ENCODE assay signal across 15 cellular contexts in the genomic region with DNA sequence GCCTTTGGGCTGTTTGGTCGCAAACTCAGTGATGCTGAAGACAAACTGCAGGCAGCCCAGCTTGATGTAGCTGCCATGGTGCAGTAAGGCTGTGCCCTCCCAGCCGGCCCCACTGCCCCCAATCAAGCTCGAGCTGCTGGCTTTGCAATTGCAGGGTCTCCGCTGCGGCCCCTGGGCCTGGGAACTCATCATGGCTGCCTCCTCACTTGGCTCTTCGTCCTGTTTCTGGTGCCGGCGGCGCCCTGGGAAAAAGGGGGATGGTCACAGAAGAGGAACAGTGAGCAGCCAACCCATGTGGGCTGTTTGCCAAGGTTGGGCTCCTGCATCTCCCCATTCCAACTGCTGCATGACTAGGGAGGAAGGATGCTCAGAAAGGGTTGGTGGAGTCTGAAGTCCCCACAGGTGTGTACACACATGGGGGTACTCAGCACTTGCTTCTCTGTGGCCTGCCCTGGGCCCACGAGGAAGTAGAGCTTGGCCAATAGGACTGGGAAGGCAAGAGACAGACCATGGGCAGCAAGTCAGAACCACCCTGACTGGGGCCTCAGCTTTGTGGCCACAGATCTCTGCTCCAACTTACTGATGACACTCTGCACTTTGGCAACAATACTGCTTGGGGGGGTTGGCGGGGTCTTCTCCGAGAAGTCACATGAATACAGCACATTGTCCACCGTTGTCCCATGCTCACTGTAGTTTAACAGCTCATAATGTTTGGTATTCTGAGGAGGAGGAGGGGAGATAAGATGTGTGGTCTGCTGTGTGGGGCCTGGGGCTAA. TPM values are rescaled to one million over a fixed set of nuclear protein-coding genes. Genes with fewer than 3 reads are reported as not detected.
A peak's percentile ranks its signal among the peaks of the same experiment; 100 is the strongest.
DNase-seq lines count a peak whose midpoint lies in the region; ATAC-seq lines count a peak whose summit lies in the region.
"Had no signal": no experiment of that assay in that cellular context is flagged by ENCODE, and none has a peak within 500 bp of the region (broad histone marks: within the 10 kb centered on the region; RNA-seq: fewer than 3 reads in every experiment).

No MANE protein-coding gene starts in this region.

- peak overlapping the region in 1 of 7 donors; percentile 48 for H3K4me3 Mint-ChIP-seq in CD8-positive, alpha-beta memory T cell
- no peak overlapping the region for H3K4me3 Mint-ChIP-seq in activated T-cell treated with anti-CD3 and anti-CD28 coated beads, Interleukin-2, amount 50 U/mL, for 72 hours

- ATAC-seq in sciatic nerve (no peak), HG03439 (IDR thresholded peaks at IDR 0.05; ENCODE audit: unreplicated experiment) (no peak)
- ATAC-seq in activated T-cell treated with anti-CD3 and anti-CD28 coated beads, Interleukin-2, amount 50 U/mL, for 72 hours (replicated peaks in 1 of 2) = no peak

- H3K36me3 ChIP-seq in CD8-positive, alpha-beta memory T cell (ENCODE audit: insufficient read depth, low read length) = peaks cover 44% of the 10 kb centered on the region

- H3K36me3 Mint-ChIP-seq in CD8-positive, alpha-beta memory T cell = peaks cover 0 to 71% (median 10%) of the 10 kb centered on the region in 3 donors
- H3K36me3 Mint-ChIP-seq in activated T-cell treated with anti-CD3 and anti-CD28 coated beads, Interleukin-2, amount 50 U/mL, for 72 hours (ENCODE audit: insufficient read depth in 2 of 2) = peaks cover 8 to 14% of the 10 kb centered on the region in 2 donors

- no peak overlapping the region for H3K4me3 ChIP-seq in CD8-positive, alpha-beta memory T cell (ENCODE audit: low read length)
- H3K4me3 ChIP-seq: skin epidermis, suprapubic skin had no signal

- peaks cover 14 to 20% (median 19%) of the 10 kb centered on the region in 3 donors for H3K4me1 Mint-ChIP-seq in CD8-positive, alpha-beta memory T cell
- peaks cover 34% of the 10 kb centered on the region for H3K4me1 Mint-ChIP-seq in activated T-cell treated with anti-CD3 and anti-CD28 coated beads, Interleukin-2, amount 50 U/mL, for 72 hours (ENCODE audit: low read depth)

- intact Hi-C loops in sciatic nerve (cut with DNase I) = loop anchor here (5.0 kb wide), 1 partner anchor 144 kb away; no protein-coding TSS in a partner anchor

- CTCF ChIA-PET in CD8-positive, alpha-beta memory T cell (lab: Charles Lee) = interaction anchor here (0.6 to 2.4 kb wide), 4 partner anchors 8 to 180 kb away, joined by 3 to 9 read pairs (median 4); partner anchors contain the start of genes FLOT2, PHF12 and TLCD1

- POLR2A ChIA-PET in CD8-positive, alpha-beta memory T cell (lab: Charles Lee) = interaction anchor here (0.5 kb wide), 1 partner anchor 53 kb away, joined by 8 read pairs; no protein-coding TSS in a partner anchor

- H3K9me3 ChIP-seq in CD8-positive, alpha-beta memory T cell (ENCODE audit: low read length) = no peaks in the 10 kb centered on the region
- H3K9me3 ChIP-seq: suprapubic skin had no signal

- H3K27me3 ChIP-seq in CD8-positive, alpha-beta memory T cell (ENCODE audit: insufficient read depth, low read length, poor library complexity, severe bottlenecking) = no peaks in the 10 kb centered on the region
- H3K27me3 ChIP-seq: suprapubic skin had no signal

- in situ Hi-C loops in ACHN (cut with HindIII; ENCODE audit: low pct_ligation_motif_present, low pct_unique_long_range_greater_than_20kb, low sequenced_read_pairs) = no loop called here

- peaks cover 14% of the 10 kb centered on the region for H3K4me1 ChIP-seq in CD8-positive, alpha-beta memory T cell (ENCODE audit: insufficient read depth, low read length)

- H3K9me3 Mint-ChIP-seq in CD8-positive, alpha-beta memory T cell = no peaks in the 10 kb centered on the region
- H3K9me3 Mint-ChIP-seq in activated T-cell treated with anti-CD3 and anti-CD28 coated beads, Interleukin-2, amount 50 U/mL, for 72 hours = no peaks in the 10 kb centered on the region

- DNase-seq in CD8-positive, alpha-beta memory T cell = no peak
- DNase-seq in sciatic nerve (ENCODE audit: low spot score) (peak; percentile 60), ACHN (no peak)
- DNase-seq in activated T-cell treated with anti-CD3 and anti-CD28 coated beads, Interleukin-2, amount 50 U/mL, for 72 hours = no peak
- DNase-seq: activated effector memory CD4-positive, alpha-beta T cell treated with anti-CD3 and anti-CD28 coated beads, Interleukin-2, amount 50 U/mL, for 16 hours; DMS53; IMR-90; NCI-H1048; NCI-H345; SIG-M5; T1000 had no signal

- H3K27ac ChIP-seq in CD8-positive, alpha-beta memory T cell (ENCODE audit: low read depth, low read length) = no peak overlapping the region
- H3K27ac ChIP-seq in cingulate gyrus (ENCODE audit: low read depth, low read length) = peak overlapping the region; percentile 69
- H3K27ac ChIP-seq: suprapubic skin had no signal

- peak overlapping the region in 5 of 8 donors; percentile 50 to 90 (median 64) for H3K27ac Mint-ChIP-seq in CD8-positive, alpha-beta memory T cell
- H3K27ac Mint-ChIP-seq in activated T-cell treated with anti-CD3 and anti-CD28 coated beads, Interleukin-2, amount 50 U/mL, for 72 hours = no peak overlapping the region

- H3K27me3 Mint-ChIP-seq in CD8-positive, alpha-beta memory T cell = no peaks in the 10 kb centered on the region
- H3K27me3 Mint-ChIP-seq in activated T-cell treated with anti-CD3 and anti-CD28 coated beads, Interleukin-2, amount 50 U/mL, for 72 hours (ENCODE audit: low read depth) = no peaks in the 10 kb centered on the region

RNA-seq across cellular contexts. Expression of gene DHRS13, which starts 3.6 kb away (rescaled TPM):
- total RNA-seq in CD8-positive, alpha-beta memory T cell = 10 to 100 TPM; 32.6 to 34.7 TPM
- polyA plus RNA-seq in CD8-positive, alpha-beta memory T cell = 26.5 TPM
- 9.6 TPM for total RNA-seq in sciatic nerve
- total RNA-seq in activated T-cell treated with anti-CD3 and anti-CD28 coated beads, Interleukin-2, amount 50 U/mL, for 72 hours = 10 to 100 TPM; 21.3 to 25.3 TPM

RNA-seq across cellular contexts. Expression of gene FLOT2, which starts 8.9 kb away (rescaled TPM):
- 100 to 1,000 TPM; 113 to 115 TPM for total RNA-seq in CD8-positive, alpha-beta memory T cell
- 268 TPM for polyA plus RNA-seq in CD8-positive, alpha-beta memory T cell
- total RNA-seq in sciatic nerve = 111 TPM
- 100 to 1,000 TPM; 138 to 141 TPM for total RNA-seq in activated T-cell treated with anti-CD3 and anti-CD28 coated beads, Interleukin-2, amount 50 U/mL, for 72 hours

RNA-seq across cellular contexts. Expression of gene PHF12, which starts 44.9 kb away (rescaled TPM):
- 10 to 100 TPM; 58.1 to 62.1 TPM for total RNA-seq in CD8-positive, alpha-beta memory T cell
- polyA plus RNA-seq in CD8-positive, alpha-beta memory T cell = 11.6 TPM
- 42.8 TPM for total RNA-seq in sciatic nerve
- total RNA-seq in activated T-cell treated with anti-CD3 and anti-CD28 coated beads, Interleukin-2, amount 50 U/mL, for 72 hours = 10 to 100 TPM; 67.7 to 81.6 TPM

RNA-seq across cellular contexts. Expression of gene ERAL1, which starts 51.6 kb away (rescaled TPM):
- 10 to 100 TPM; 84.1 to 86.2 TPM for total RNA-seq in CD8-positive, alpha-beta memory T cell
- polyA plus RNA-seq in CD8-positive, alpha-beta memory T cell = 44.7 TPM
- 23.0 TPM for total RNA-seq in sciatic nerve
- 10 to 100 TPM; 48.6 to 68.1 TPM for total RNA-seq in activated T-cell treated with anti-CD3 and anti-CD28 coated beads, Interleukin-2, amount 50 U/mL, for 72 hours
